In genomic region chr1:26922901-26923300, GRCh38 we compare ENCODE assay signal across 9 cellular contexts. TPM values are rescaled to one million over a fixed set of nuclear protein-coding genes. Genes with fewer than 3 reads are reported as not detected.
DNase-seq lines count a peak whose midpoint lies in the region; ATAC-seq and TF ChIP-seq lines count a peak whose summit lies in the region.
"Had no signal": no experiment of that assay in that cellular context is flagged by ENCODE, and none has a peak within 500 bp of the region (broad histone marks: within the 10 kb centered on the region; RNA-seq: fewer than 3 reads in every experiment).

No MANE protein-coding gene starts in this region.

- TF ChIP-seq POLR2A in adrenal gland (IDR thresholded peaks at IDR 0.05), result no peak
- no peak for TF ChIP-seq POLR2A in right lobe of liver (IDR thresholded peaks at IDR 0.05)

- ATAC-seq in right lobe of liver, result peak in 1 of 4 donors; percentile 28
- no peak for ATAC-seq in HG03571 (IDR thresholded peaks at IDR 0.05; ENCODE audit: unreplicated experiment)

- H3K4me1 ChIP-seq in HEK293 (ENCODE audit: control insufficient read depth, insufficient read depth, low read length), result peaks cover 7% of the 10 kb centered on the region
- peaks cover 17 to 33% of the 10 kb centered on the region in 2 donors for H3K4me1 ChIP-seq in adrenal gland (replicated peaks in 1 of 2)
- peaks cover 0 to 22% (median 5%) of the 10 kb centered on the region in 4 donors for H3K4me1 ChIP-seq in right lobe of liver

- H3K9me3 ChIP-seq in HEK293 (ENCODE audit: control insufficient read depth, insufficient read depth, low read depth, low read length) (no peaks in the 10 kb centered on the region), adrenal gland (replicated peaks in 1 of 3) (no peaks in the 10 kb centered on the region), right lobe of liver (no peaks in the 10 kb centered on the region)

- H3K36me3 ChIP-seq in HEK293 (ENCODE audit: control insufficient read depth in 2 of 2, insufficient read depth in 1 of 2, low read length in 2 of 2) (peaks cover 44 to 52% of the 10 kb centered on the region in 2 experiments), adrenal gland (replicated peaks in 1 of 2) (peaks cover 0 to 37% of the 10 kb centered on the region in 2 donors), right lobe of liver (peaks cover 0 to 41% (median 18%) of the 10 kb centered on the region in 4 donors)

- no peak for DNase-seq in adrenal gland
- no peak for DNase-seq in right lobe of liver
- no peak for DNase-seq in superior temporal gyrus (ENCODE audit: extremely low spot score)
- DNase-seq in GM13976 (ENCODE audit: low spot score), result no peak
- no peak for DNase-seq in HUDEP-2 (lab: John Stamatoyannopoulos, UW; ENCODE audit: unreplicated experiment in 76 of 76)
- DNase-seq: NCI-H524 had no signal

- TF ChIP-seq CTCF in 22Rv1 (IDR thresholded peaks at IDR 0.05) (no peak), HEK293 (tag by site-specific recombination; IDR thresholded peaks at IDR 0.05) (no peak), adrenal gland (IDR thresholded peaks at IDR 0.05) (no peak), right lobe of liver (IDR thresholded peaks at IDR 0.05) (no peak), GM13976 (IDR thresholded peaks at IDR 0.05; ENCODE audit: borderline replicate concordance, control extremely low read depth, extremely low read depth, insufficient read depth, missing control alignments) (no peak)

- in situ Hi-C loops in GM13976 (cut with MboI; ENCODE audit: low sequenced_read_pairs, unreplicated experiment), result no loop called here

- no peaks in the 10 kb centered on the region for H3K27me3 ChIP-seq in adrenal gland
- H3K27me3 ChIP-seq in right lobe of liver, result no peaks in the 10 kb centered on the region

- WGBS in adrenal gland, 4 donors, result 85 to 96% (median 93%) methylated on average over 3 of the region's 3 CpGs
- 86% methylated on average over 3 of the region's 3 CpGs for WGBS in right lobe of liver (ENCODE audit: insufficient coverage, low coverage, low lambda C conversion rate, missing lambda C conversion rate)

- peak overlapping the region; percentile 77 for H3K27ac ChIP-seq in 22Rv1
- H3K27ac ChIP-seq in HEK293 (ENCODE audit: extremely low read depth, low read depth, low read length), result no peak overlapping the region; the same call in 1 of the 2 replicates
- H3K27ac ChIP-seq in adrenal gland, result peak overlapping the region in 3 of 5 donors; percentile 87 to 93 (median 89)
- H3K27ac ChIP-seq in right lobe of liver, result peak overlapping the region in 2 of 3 donors; percentile 94

- CTCF ChIA-PET in HEK293 (lab: Yijun Ruan, JAX), result no interaction called here

- H3K4me3 ChIP-seq in HEK293 (ENCODE audit: low read depth, low read length) (peak overlapping the region; percentile 10; the same call in 1 of the 2 replicates), adrenal gland (peak overlapping the region in 2 of 4 donors; percentile 51 to 68), right lobe of liver (peak overlapping the region; percentile 87 to 99 (median 94))

- POLR2A ChIA-PET in HEK293 (lab: Yijun Ruan, JAX), result no interaction called here

- intact Hi-C loops in adrenal gland (cut with DNase I) (no loop called here), right lobe of liver (cut with DNase I) (no loop called here)

TF ChIP-seq in HEK293, 187 proteins besides CTCF, POLR2A, EP300 and RAD21:
- no peak for TF ChIP-seq REPIN1 (tag by site-specific recombination; IDR thresholded peaks at IDR 0.05; ENCODE audit: low read depth)
- no peak for TF ChIP-seq YY1 (tag by site-specific recombination; IDR thresholded peaks at IDR 0.05)
- no peak for TF ChIP-seq ZNF24 (tag by site-specific recombination; IDR thresholded peaks at IDR 0.05)
- TF ChIP-seq ZFP3 (tag by site-specific recombination; IDR thresholded peaks at IDR 0.05; ENCODE audit: low read depth), result no peak
- TF ChIP-seq ZNF292 (tag by site-specific recombination; IDR thresholded peaks at IDR 0.05; ENCODE audit: borderline replicate concordance, low read depth), result no peak
- TF ChIP-seq ZNF48 (tag by site-specific recombination; IDR thresholded peaks at IDR 0.05), result no peak
- no peak for TF ChIP-seq ZNF777 (tag by site-specific recombination; IDR thresholded peaks at IDR 0.05; ENCODE audit: borderline replicate concordance)
- TF ChIP-seq ZNF19 (tag by site-specific recombination; IDR thresholded peaks at IDR 0.05; ENCODE audit: low read depth), result no peak
- TF ChIP-seq ZNF426 (tag by site-specific recombination; IDR thresholded peaks at IDR 0.05), result no peak
- no peak for TF ChIP-seq GLI4 (tag by site-specific recombination; IDR thresholded peaks at IDR 0.05)
- no peak for TF ChIP-seq ZBTB17 (tag by site-specific recombination; IDR thresholded peaks at IDR 0.05)

RNA-seq across cellular contexts. Expression of gene NUDC, which starts 1.4 kb away (rescaled TPM):
- total RNA-seq in adrenal gland, result 100 to 1,000 TPM in 4 of 8 donors, 10 to 100 TPM in 4; 63.3 to 232 (median 101) TPM
- 100 to 1,000 TPM in 1 of 3 donors, 10 to 100 TPM in 2; 66.6 to 257 (median 88.1) TPM for polyA plus RNA-seq in adrenal gland
- total RNA-seq in right lobe of liver, result 10 to 100 TPM; 40.9 to 60.8 (median 48.4) TPM

RNA-seq across cellular contexts. Expression of gene NR0B2, which starts 9.1 kb away (rescaled TPM):
- total RNA-seq in adrenal gland, result 10 to 100 TPM in 6 of 8 donors, 1 to 10 TPM in 2; 7.1 to 62.7 (median 14.9) TPM
- polyA plus RNA-seq in adrenal gland, result 1 to 10 TPM; 7.6 to 8.3 (median 8.0) TPM
- 10 to 100 TPM; 25.6 to 69.6 (median 43.0) TPM for total RNA-seq in right lobe of liver

RNA-seq across cellular contexts. Expression of gene GPATCH3, which starts 22.6 kb away (rescaled TPM):
- total RNA-seq in adrenal gland (10 to 100 TPM; 10.8 to 22.2 (median 14.9) TPM), right lobe of liver (1 to 10 TPM; 6.0 to 8.1 (median 7.1) TPM)
- 10 to 100 TPM in 2 of 3 donors, 1 to 10 TPM in 1; 9.2 to 36.7 (median 22.1) TPM for polyA plus RNA-seq in adrenal gland

RNA-seq across cellular contexts. Expression of gene GPN2, which starts 32.8 kb away (rescaled TPM):
- total RNA-seq in adrenal gland (10 to 100 TPM; 17.2 to 50.7 (median 35.0) TPM), right lobe of liver (10 to 100 TPM in 4 of 6 experiments, 1 to 10 TPM in 2; 5.6 to 18.3 (median 15.3) TPM)
- polyA plus RNA-seq in adrenal gland, result 10 to 100 TPM; 17.4 to 35.0 (median 19.1) TPM

RNA-seq across cellular contexts. Expression of gene KDF1, which starts 37.4 kb away (rescaled TPM):
- 1 to 10 TPM in 6 of 8 donors, under 1 TPM in 2; 0.53 to 4.0 (median 1.5) TPM for total RNA-seq in adrenal gland
- under 1 TPM; 0.15 to 0.56 (median 0.54) TPM for polyA plus RNA-seq in adrenal gland
- total RNA-seq in right lobe of liver, result 1 to 10 TPM; 1.1 to 4.1 (median 2.5) TPM
